Comparison of ENCODE assay signal across 11 cellular contexts in genomic region chr14:91897121-91897701, GRCh38. TPM values are rescaled to one million over a fixed set of nuclear protein-coding genes. Genes with fewer than 3 reads are reported as not detected.
DNase-seq lines count a peak whose midpoint lies in the region; ATAC-seq and TF ChIP-seq lines count a peak whose summit lies in the region.
"Had no signal": no experiment of that assay in that cellular context is flagged by ENCODE, and none has a peak within 500 bp of the region (broad histone marks: within the 10 kb centered on the region; RNA-seq: fewer than 3 reads in every experiment).

No MANE protein-coding gene starts in this region.

- H3K27me3 ChIP-seq in esophagus (ENCODE audit: control insufficient read depth in 1 of 2, insufficient read depth in 2 of 2, low read length in 2 of 2) (no peaks in the 10 kb centered on the region), upper lobe of left lung (no peaks in the 10 kb centered on the region)

- H3K9me3 ChIP-seq in esophagus (ENCODE audit: control insufficient read depth in 2 of 2, insufficient read depth in 1 of 2, low read depth in 1 of 2, low read length in 1 of 2) (no peaks in the 10 kb centered on the region), upper lobe of left lung (no peaks in the 10 kb centered on the region)

- peak overlapping the region; percentile 22 to 27 for H3K27ac ChIP-seq in esophagus (ENCODE audit: low read depth in 2 of 2, low read length in 1 of 2)
- peak overlapping the region; percentile 28 to 71 (median 58) for H3K27ac ChIP-seq in upper lobe of left lung

- H3K4me3 ChIP-seq in esophagus (ENCODE audit: low read depth in 1 of 2, low read length in 2 of 2), result no peak overlapping the region
- H3K4me3 ChIP-seq in upper lobe of left lung, result no peak overlapping the region

- TF ChIP-seq CTCF in upper lobe of left lung (IDR thresholded peaks at IDR 0.05), result no peak

- 39 to 49% methylated on average over 10 of the region's 10 CpGs for WGBS in esophagus, 2 donors
- 42 to 51% methylated on average over 10 of the region's 10 CpGs for WGBS in upper lobe of left lung, 2 donors

- DNase-seq in NCI-H69 (lab: John Stamatoyannopoulos, UW) (peak; percentile 30), midbrain (lab: John Stamatoyannopoulos, UW) (peak; percentile 69), upper lobe of left lung (peak in 1 of 2 donors; percentile 87)
- DNase-seq in stimulated activated naive CD4-positive, alpha-beta T cell treated with Interleukin-2 at 50 U/mL for 16 hours (lab: John Stamatoyannopoulos, UW), result no peak
- DNase-seq: activated naive CD8-positive, alpha-beta T cell treated with anti-CD3 and anti-CD28 coated beads, Interleukin-2, amount 10 ng/mL, durations not matched to agents 7 days and 5 days; immature natural killer cell; NCI-H2029; stimulated activated CD4-positive, alpha-beta T cell treated with anti-CD3 and anti-CD28 coated beads, Interleukin-1b, Interleukin-23, amount 100 ng/mL, for 48 hours had no signal

- H3K36me3 ChIP-seq in esophagus (ENCODE audit: control insufficient read depth in 2 of 2, insufficient read depth in 2 of 2, low read length in 1 of 2) (no peaks in the 10 kb centered on the region), upper lobe of left lung (no peaks in the 10 kb centered on the region)

- ATAC-seq in upper lobe of left lung (ENCODE audit: low FRiP score in 2 of 2) (peak; percentile 39 to 49), GM18861 (IDR thresholded peaks at IDR 0.05; ENCODE audit: unreplicated experiment) (no peak), HG02759 (IDR thresholded peaks at IDR 0.05; ENCODE audit: unreplicated experiment) (no peak)

- peaks cover 0 to 6% of the 10 kb centered on the region in 2 donors for H3K4me1 ChIP-seq in esophagus (ENCODE audit: control insufficient read depth in 2 of 2, insufficient read depth in 2 of 2, low read length in 1 of 2)
- H3K4me1 ChIP-seq in upper lobe of left lung, result peaks cover 9 to 30% (median 17%) of the 10 kb centered on the region in 4 donors

- peak in 2 of 4 donors; percentile 18 to 39 for TF ChIP-seq EP300 in upper lobe of left lung (IDR thresholded peaks at IDR 0.05)

- TF ChIP-seq POLR2A in upper lobe of left lung (IDR thresholded peaks at IDR 0.05), result no peak

RNA-seq across cellular contexts. Expression of gene TC2N, which starts 29.9 kb away (rescaled TPM):
- 10 to 100 TPM; 14.9 TPM for polyA plus RNA-seq in esophagus
- total RNA-seq in upper lobe of left lung, result 100 to 1,000 TPM in 1 of 6 donors, 10 to 100 TPM in 5; 21.0 to 121 (median 49.6) TPM

RNA-seq across cellular contexts. Expression of gene FBLN5, which starts 50.3 kb away (rescaled TPM):
- polyA plus RNA-seq in esophagus, result 1 to 10 TPM; 3.3 to 9.7 TPM
- 100 to 1,000 TPM in 5 of 6 donors, 10 to 100 TPM in 1; 53.8 to 196 (median 133) TPM for total RNA-seq in upper lobe of left lung

Comparison
In these comparisons a context has a peak if more than half of its experiments do, and no peak if none do; other contexts are left out.
1. ATAC-seq: peak in upper lobe of left lung (2 of 2); none in GM18861 (single experiment) and HG02759 (single experiment).